10 cellular contexts compared by ENCODE assay signal in the genomic region with DNA sequence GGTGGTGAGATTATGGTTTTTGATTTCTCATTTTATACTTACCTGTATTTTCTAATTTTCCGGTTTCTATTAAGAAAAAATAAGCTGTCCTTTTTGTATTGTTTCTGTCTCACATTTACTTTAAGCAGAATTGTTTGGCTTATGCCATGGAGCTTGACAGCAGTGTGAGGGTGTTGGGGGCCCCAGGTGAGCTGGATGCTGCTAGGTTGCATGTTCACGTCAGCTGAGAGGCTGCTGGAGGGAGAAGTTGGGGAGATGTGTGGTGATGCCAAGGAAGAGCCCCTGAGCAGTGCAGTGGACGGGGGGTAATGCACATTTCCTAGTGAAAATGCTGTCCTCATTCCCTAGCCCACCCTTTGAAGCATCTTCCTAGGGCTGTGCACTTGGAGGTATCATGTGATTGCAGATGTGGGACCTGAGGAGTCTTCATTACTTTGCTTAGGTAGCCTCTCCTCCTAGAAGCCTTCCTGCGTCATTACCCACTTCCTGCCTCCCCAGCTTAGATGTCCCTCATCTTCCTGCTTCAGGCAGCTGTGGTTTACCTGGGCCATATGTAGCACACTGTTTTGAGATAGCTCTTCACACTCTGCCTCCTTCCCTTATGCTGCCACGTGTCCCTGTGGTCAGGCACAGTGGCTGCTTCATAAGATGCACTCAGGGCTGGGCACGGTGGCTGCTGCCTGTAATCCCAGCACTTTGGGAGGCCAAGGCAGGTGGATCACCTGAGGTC. TPM values are rescaled to one million over a fixed set of nuclear protein-coding genes. Genes with fewer than 3 reads are reported as not detected.
DNase-seq lines count a peak whose midpoint lies in the region; ATAC-seq and TF ChIP-seq lines count a peak whose summit lies in the region.
"Had no signal": no experiment of that assay in that cellular context is flagged by ENCODE, and none has a peak within 500 bp of the region (broad histone marks: within the 10 kb centered on the region; RNA-seq: fewer than 3 reads in every experiment).

No MANE protein-coding gene starts in this region.

- TF ChIP-seq CTCF in Panc1 (IDR thresholded peaks at IDR 0.05) (no peak), RWPE1 (conservative IDR thresholded peaks at IDR 0.05; ENCODE audit: low read depth) (no peak)

- no peaks in the 10 kb centered on the region for H3K9me3 Mint-ChIP-seq in activated naive CD8-positive, alpha-beta T cell (ENCODE audit: low read depth)

- no peak overlapping the region for H3K27ac ChIP-seq in right cardiac atrium (ENCODE audit: low read length)
- no peak overlapping the region for H3K27ac ChIP-seq in Panc1 (ENCODE audit: low read length)
- H3K27ac ChIP-seq in RWPE1, result no peak overlapping the region

- H3K27me3 Mint-ChIP-seq in activated naive CD8-positive, alpha-beta T cell, result no peaks in the 10 kb centered on the region

- H3K27me3 ChIP-seq in right cardiac atrium (ENCODE audit: control insufficient read depth, insufficient read depth) (no peaks in the 10 kb centered on the region), Panc1 (ENCODE audit: control insufficient read depth, insufficient read depth, low read length) (no peaks in the 10 kb centered on the region)

- WGBS in right cardiac atrium, result 85% methylated on average over 6 of the region's 6 CpGs

- BruUV-seq in Panc1 (replicated peaks; lab: Mats Ljungman, UMichigan), result no TSS peak

- H3K9me3 ChIP-seq in right cardiac atrium (ENCODE audit: control insufficient read depth, low read length), result no peaks in the 10 kb centered on the region
- H3K9me3 ChIP-seq in Panc1 (ENCODE audit: control insufficient read depth, insufficient read depth, low read depth, low read length), result no peaks in the 10 kb centered on the region

- peak overlapping the region; percentile 94 for H3K27ac Mint-ChIP-seq in activated naive CD8-positive, alpha-beta T cell

- POLR2A ChIA-PET in Panc1 (lab: Charles Lee), result no interaction called here
- POLR2A ChIA-PET in RWPE1 (lab: Yijun Ruan, JAX; ENCODE audit: low non-redundant PET), result no interaction called here

- peak; percentile 33 to 44 for ATAC-seq in right cardiac atrium
- ATAC-seq in Panc1, result peak; percentile 33; the same call in 1 of the 2 replicates
- ATAC-seq in HG02970 (IDR thresholded peaks at IDR 0.05; ENCODE audit: low FRiP score, unreplicated experiment), result no peak

- CTCF ChIA-PET in Panc1 (lab: Charles Lee), result no interaction called here
- CTCF ChIA-PET in RWPE1 (lab: Yijun Ruan, JAX), result interaction anchor here (1.3 kb wide), 1 partner anchor 11 kb away, joined by 4 read pairs; no protein-coding TSS in a partner anchor

- DNase-seq in right cardiac atrium (no peak), cardiac septum (ENCODE audit: low spot score) (no peak), Panc1 (ENCODE audit: low read depth, low spot score) (no peak), RWPE1 (ENCODE audit: low spot score) (no peak), NCI-H2029 (lab: John Stamatoyannopoulos, UW) (no peak)
- peak; percentile 46 to 68 for DNase-seq in stimulated activated CD8-positive, alpha-beta memory T cell treated with anti-CD3 and anti-CD28 coated beads, Interleukin-4, amount 100 ng/mL, for 1 hour (ENCODE audit: low read depth in 2 of 2, low spot score in 1 of 2)

- H3K4me1 ChIP-seq in right cardiac atrium (ENCODE audit: control insufficient read depth, insufficient read depth, low read length) (no peaks in the 10 kb centered on the region), Panc1 (ENCODE audit: control insufficient read depth, insufficient read depth, low read length) (no peaks in the 10 kb centered on the region)

- in situ Hi-C loops in Panc1 (cut with HindIII; ENCODE audit: low pct_unique_long_range_greater_than_20kb, low sequenced_read_pairs), result no loop called here

- peak overlapping the region; percentile 77 for H3K4me3 Mint-ChIP-seq in activated naive CD8-positive, alpha-beta T cell

- peaks cover 48% of the 10 kb centered on the region for H3K36me3 ChIP-seq in Panc1 (ENCODE audit: control insufficient read depth, insufficient read depth, low read length)

- peaks cover 66% of the 10 kb centered on the region for H3K4me1 Mint-ChIP-seq in activated naive CD8-positive, alpha-beta T cell (ENCODE audit: low read depth)

- intact Hi-C loops in right cardiac atrium (cut with DNase I), result no loop called here
- intact Hi-C loops in cardiac septum (cut with DNase I), result no loop called here
- intact Hi-C loops in Panc1 (cut with micrococcal nuclease; ENCODE audit: unreplicated experiment), result no loop called here

- H3K4me3 ChIP-seq in right cardiac atrium (ENCODE audit: low read length) (no peak overlapping the region), Panc1 (ENCODE audit: low read depth in 2 of 2, low read length in 2 of 2) (no peak overlapping the region)

- peaks cover 26% of the 10 kb centered on the region for H3K36me3 Mint-ChIP-seq in activated naive CD8-positive, alpha-beta T cell

RNA-seq across cellular contexts. Expression of a gene that starts 16.2 kb away (rescaled TPM):
- total RNA-seq in right cardiac atrium, result 10 to 100 TPM; 16.2 to 18.8 (median 17.9) TPM
- polyA plus RNA-seq in right cardiac atrium, result 7.9 TPM
- 17.5 TPM for total RNA-seq in cardiac septum
- 52.3 TPM for total RNA-seq in Panc1 (2021; ENCODE audit: unreplicated experiment)
- 29.2 TPM for polyA plus RNA-seq in Panc1 (2012; ENCODE audit: insufficient read length)

RNA-seq across cellular contexts. Expression of a gene that starts 39.9 kb away (rescaled TPM):
- not detected for total RNA-seq in right cardiac atrium
- polyA plus RNA-seq in right cardiac atrium, result not detected
- not detected for total RNA-seq in cardiac septum
- not detected for total RNA-seq in Panc1 (2021; ENCODE audit: unreplicated experiment)
- not detected for polyA plus RNA-seq in Panc1 (2012; ENCODE audit: insufficient read length)
- total RNA-seq: T-helper 1 cell treated with Interleukin-12 subunit alpha and Interleukin-12 subunit beta and Interleukin-4 antibody, amounts not matched to agents 30 ng/mL and 1 ng/mL, for 36 hours had no signal
- polyA plus RNA-seq: AG04450 had no signal

Comparison
In these comparisons a context has a peak if more than half of its experiments do, and no peak if none do; other contexts are left out.
1. DNase-seq: peak in stimulated activated CD8-positive, alpha-beta memory T cell treated with anti-CD3 and anti-CD28 coated beads, Interleukin-4, amount 100 ng/mL, for 1 hour (2 of 2); none in right cardiac atrium (0 of 3), cardiac septum (single experiment), Panc1 (single experiment), RWPE1 (single experiment) and NCI-H2029 (single experiment).